1 cellular context compared by ENCODE assay signal in genomic region chr10:23521735-23522134, GRCh38.
TF ChIP-seq lines count a peak whose summit lies in the region.

No MANE protein-coding gene starts in this region.

TF ChIP-seq in WTC11, 78 proteins besides CTCF, POLR2A, EP300 and RAD21 (continued from another document):
- no peak for TF ChIP-seq ZSCAN18 (CRISPR knock-in tag; IDR thresholded peaks at IDR 0.05)
- TF ChIP-seq SMAD4 (CRISPR knock-in tag; IDR thresholded peaks at IDR 0.05): no peak
- TF ChIP-seq MXD4 (CRISPR knock-in tag; IDR thresholded peaks at IDR 0.05; ENCODE audit: borderline replicate concordance): no peak
- TF ChIP-seq PRDM15 (CRISPR knock-in tag; IDR thresholded peaks at IDR 0.05): no peak
- no peak for TF ChIP-seq ETV6 (CRISPR knock-in tag; IDR thresholded peaks at IDR 0.05)
- no peak for TF ChIP-seq ATF6 (CRISPR knock-in tag; IDR thresholded peaks at IDR 0.05)
- no peak for TF ChIP-seq ZBTB21 (CRISPR knock-in tag; IDR thresholded peaks at IDR 0.05; ENCODE audit: borderline replicate concordance)
- no peak for TF ChIP-seq EMX1 (CRISPR knock-in tag; IDR thresholded peaks at IDR 0.05)
- TF ChIP-seq KAT7 (CRISPR knock-in tag; IDR thresholded peaks at IDR 0.05; ENCODE audit: borderline replicate concordance): no peak
- TF ChIP-seq NR2C2 (CRISPR knock-in tag; IDR thresholded peaks at IDR 0.05): no peak
